Comparison of ENCODE assay signal across 29 cellular contexts in genomic region chr2:184369307-184369706, GRCh38.
"Had no signal": no experiment of that assay in that cellular context is flagged by ENCODE, and none has a peak within 500 bp of the region (broad histone marks: within the 10 kb centered on the region; RNA-seq: fewer than 3 reads in every experiment).

No MANE protein-coding gene starts in this region.

- H3K27me3 Mint-ChIP-seq: effector memory CD8-positive, alpha-beta T cell; naive thymus-derived CD4-positive, alpha-beta T cell; stimulated activated memory B cell treated with anti-CD40 and anti-IgM and Interleukin-4, amounts not matched to agents 10 μg/mL and 1 μg/mL and 100 μg/mL, for 72 hours had no signal

- H3K4me3 Mint-ChIP-seq: effector memory CD8-positive, alpha-beta T cell; immature natural killer cell; naive thymus-derived CD4-positive, alpha-beta T cell; nephron; stimulated activated memory B cell treated with anti-CD40 and anti-IgM and Interleukin-4, amounts not matched to agents 10 μg/mL and 1 μg/mL and 100 μg/mL, for 72 hours had no signal

- H3K36me3 Mint-ChIP-seq: immature natural killer cell; naive thymus-derived CD4-positive, alpha-beta T cell; stimulated activated memory B cell treated with anti-CD40 and anti-IgM and Interleukin-4, amounts not matched to agents 10 μg/mL and 1 μg/mL and 100 μg/mL, for 72 hours had no signal

- H3K4me1 Mint-ChIP-seq: immature natural killer cell; naive thymus-derived CD4-positive, alpha-beta T cell; nephron had no signal

- H3K4me3 ChIP-seq: esophagus squamous epithelium, ovary, psoas muscle, skin epidermis, spleen, thoracic aorta, tibial nerve, upper lobe of left lung, uterus had no signal

- H3K9me3 Mint-ChIP-seq: nephron had no signal

- H3K27ac ChIP-seq: esophagus squamous epithelium, ovary, psoas muscle, skin epidermis, spleen, thoracic aorta, tibial nerve, upper lobe of left lung, uterus had no signal

- H3K27ac Mint-ChIP-seq: effector memory CD8-positive, alpha-beta T cell; immature natural killer cell; naive thymus-derived CD4-positive, alpha-beta T cell; nephron; stimulated activated memory B cell treated with anti-CD40 and anti-IgM and Interleukin-4, amounts not matched to agents 10 μg/mL and 1 μg/mL and 100 μg/mL, for 72 hours had no signal

- H3K27me3 ChIP-seq: esophagus squamous epithelium, ovary, spleen, tibial nerve, upper lobe of left lung, uterus had no signal

- H3K9me3 ChIP-seq: esophagus squamous epithelium, ovary, psoas muscle, thoracic aorta, tibial nerve, upper lobe of left lung, uterus had no signal

- FAIRE-seq: frontal cortex had no signal

- H3K36me3 ChIP-seq: esophagus squamous epithelium, ovary, spleen, thoracic aorta, tibial nerve, upper lobe of left lung, uterus had no signal

- H3K4me1 ChIP-seq: esophagus squamous epithelium, psoas muscle, spleen, tibial nerve, upper lobe of left lung, uterus had no signal

- ATAC-seq: effector memory CD8-positive, alpha-beta T cell; left colon; left ventricle myocardium superior; naive thymus-derived CD4-positive, alpha-beta T cell; psoas muscle; right cardiac atrium; stimulated activated memory B cell treated with anti-CD40 and anti-IgM and Interleukin-4, amounts not matched to agents 10 μg/mL and 1 μg/mL and 100 μg/mL, for 72 hours; stimulated activated naive CD8-positive, alpha-beta T cell treated with anti-CD3 and anti-CD28 coated beads, Interleukin-15, Interleukin-2, amounts not matched to agents 100 U/mL and 50 U/mL, for 24 hours had no signal

- DNase-seq: cortex of kidney; effector memory CD8-positive, alpha-beta T cell; erythroblast; esophagus squamous epithelium; hypothalamus; immature natural killer cell; islet precursor cell; kidney glomerular epithelial cell; left colon; left ventricle myocardium superior; mesendoderm; midbrain; naive thymus-derived CD4-positive, alpha-beta T cell; nucleus accumbens; ovary; psoas muscle; right cardiac atrium; spleen; stimulated activated CD4-positive, alpha-beta T cell treated with anti-CD3 and anti-CD28 coated beads, Interleukin-4, amount 100 ng/mL, for 4 hours; stimulated activated naive CD8-positive, alpha-beta T cell treated with anti-CD3 and anti-CD28 coated beads, Interleukin-15, Interleukin-2, amounts not matched to agents 100 U/mL and 50 U/mL, for 24 hours; substantia nigra; upper lobe of left lung; uterus had no signal
